ENCODE assay signal across 20 cellular contexts in the genomic region with DNA sequence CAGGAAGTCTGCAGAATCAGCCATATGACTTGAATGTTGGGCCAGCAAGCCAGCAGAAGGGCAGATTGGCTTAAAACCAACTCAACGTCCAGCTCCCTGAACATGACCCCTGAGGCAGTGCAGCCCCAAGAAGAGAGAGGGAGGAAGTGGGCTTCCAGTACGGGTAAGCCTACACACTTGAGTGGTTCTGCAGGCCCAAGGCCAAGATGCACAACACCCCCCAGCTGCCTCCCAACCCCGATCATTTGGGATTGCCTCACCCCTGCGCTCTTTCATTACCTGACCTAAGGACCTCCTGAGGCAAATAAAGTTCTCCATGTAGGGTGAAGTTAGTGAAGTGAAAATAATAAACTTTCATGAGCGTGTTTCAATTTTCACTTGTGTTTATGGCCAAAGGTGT.
"Had no signal": no experiment of that assay in that cellular context is flagged by ENCODE, and none has a peak within 500 bp of the region (broad histone marks: within the 10 kb centered on the region; RNA-seq: fewer than 3 reads in every experiment).

No MANE protein-coding gene starts in this region.

- H3K9me3 Mint-ChIP-seq: activated CD4-positive, alpha-beta T cell treated with anti-CD3 and anti-CD28 coated beads, Interleukin-2, amount 10 ng/mL, durations not matched to agents 24 days and 14 days; activated CD8-positive, alpha-beta T cell treated with anti-CD3 and anti-CD28 coated beads for 36 hours; activated naive CD8-positive, alpha-beta T cell treated with anti-CD3 and anti-CD28 coated beads for 36 hours; activated T-helper 17 cell treated with anti-CD3 and anti-CD28 coated beads, Interleukin-2, amount 50 U/mL, for 72 hours had no signal

- H3K9me3 ChIP-seq: mucosa of descending colon had no signal

- ATAC-seq: activated CD8-positive, alpha-beta T cell treated with anti-CD3 and anti-CD28 coated beads for 36 hours; activated T-helper 17 cell treated with anti-CD3 and anti-CD28 coated beads, Interleukin-2, amount 50 U/mL, for 72 hours; effector memory CD8-positive, alpha-beta T cell; mucosa of descending colon; naive thymus-derived CD4-positive, alpha-beta T cell; stimulated activated naive CD8-positive, alpha-beta T cell treated with anti-CD3 and anti-CD28 coated beads, Interleukin-15, Interleukin-2, amounts not matched to agents 100 U/mL and 50 U/mL, for 24 hours had no signal

- H3K27ac Mint-ChIP-seq: activated CD4-positive, alpha-beta T cell treated with anti-CD3 and anti-CD28 coated beads, Interleukin-2, amount 10 ng/mL, durations not matched to agents 24 days and 14 days; activated CD8-positive, alpha-beta T cell treated with anti-CD3 and anti-CD28 coated beads for 36 hours; activated naive CD8-positive, alpha-beta T cell treated with anti-CD3 and anti-CD28 coated beads for 36 hours; activated T-helper 17 cell treated with anti-CD3 and anti-CD28 coated beads, Interleukin-2, amount 50 U/mL, for 72 hours; effector memory CD8-positive, alpha-beta T cell; naive thymus-derived CD4-positive, alpha-beta T cell had no signal

- H3K4me1 ChIP-seq: left ventricle myocardium inferior had no signal

- H3K4me3 ChIP-seq: left ventricle myocardium inferior, mucosa of descending colon, tibial nerve had no signal

- H3K27me3 Mint-ChIP-seq: activated CD4-positive, alpha-beta T cell treated with anti-CD3 and anti-CD28 coated beads, Interleukin-2, amount 10 ng/mL, durations not matched to agents 24 days and 14 days; activated naive CD8-positive, alpha-beta T cell treated with anti-CD3 and anti-CD28 coated beads for 36 hours; activated T-helper 17 cell treated with anti-CD3 and anti-CD28 coated beads, Interleukin-2, amount 50 U/mL, for 72 hours; effector memory CD8-positive, alpha-beta T cell; naive thymus-derived CD4-positive, alpha-beta T cell had no signal

- H3K27ac ChIP-seq: left ventricle myocardium inferior had no signal

- H3K27me3 ChIP-seq: tibial nerve had no signal

- H3K36me3 ChIP-seq: left ventricle myocardium inferior, tibial nerve had no signal

- H3K4me3 Mint-ChIP-seq: activated CD4-positive, alpha-beta T cell treated with anti-CD3 and anti-CD28 coated beads, Interleukin-2, amount 10 ng/mL, durations not matched to agents 24 days and 14 days; activated CD8-positive, alpha-beta T cell treated with anti-CD3 and anti-CD28 coated beads for 36 hours; activated naive CD8-positive, alpha-beta T cell treated with anti-CD3 and anti-CD28 coated beads for 36 hours; activated T-helper 17 cell treated with anti-CD3 and anti-CD28 coated beads, Interleukin-2, amount 50 U/mL, for 72 hours; effector memory CD8-positive, alpha-beta T cell; naive thymus-derived CD4-positive, alpha-beta T cell had no signal

- H3K4me1 Mint-ChIP-seq: activated CD4-positive, alpha-beta T cell treated with anti-CD3 and anti-CD28 coated beads, Interleukin-2, amount 10 ng/mL, durations not matched to agents 24 days and 14 days; activated naive CD8-positive, alpha-beta T cell treated with anti-CD3 and anti-CD28 coated beads for 36 hours; activated T-helper 17 cell treated with anti-CD3 and anti-CD28 coated beads, Interleukin-2, amount 50 U/mL, for 72 hours had no signal

- DNase-seq: activated CD4-positive, alpha-beta T cell treated with anti-CD3 and anti-CD28 coated beads, Interleukin-2, amount 10 ng/mL, durations not matched to agents 24 days and 14 days; activated CD8-positive, alpha-beta T cell treated with anti-CD3 and anti-CD28 coated beads for 36 hours; activated naive CD4-positive, alpha-beta T cell; activated naive CD8-positive, alpha-beta T cell treated with anti-CD3 and anti-CD28 coated beads for 36 hours; activated T-cell treated with anti-CD3 and anti-CD28 coated beads, Interleukin-2, amount 50 U/mL, for 1 hour; amygdala; effector memory CD8-positive, alpha-beta T cell; foreskin melanocyte; hypothalamus; islet precursor cell; left ventricle myocardium inferior; mucosa of descending colon; naive thymus-derived CD4-positive, alpha-beta T cell; stimulated activated CD8-positive, alpha-beta memory T cell treated with anti-CD3 and anti-CD28 coated beads, Interleukin-4, amount 100 ng/mL, for 48 hours; stimulated activated naive CD8-positive, alpha-beta T cell treated with anti-CD3 and anti-CD28 coated beads, Interleukin-15, Interleukin-2, amounts not matched to agents 100 U/mL and 50 U/mL, for 24 hours; substantia nigra; T-helper 1 cell; T1000 had no signal
